In genomic region chr19:54133312-54133956, GRCh38 we compare ENCODE assay signal across 10 cellular contexts. TPM values are rescaled to one million over a fixed set of nuclear protein-coding genes. Genes with fewer than 3 reads are reported as not detected.
DNase-seq lines count a peak whose midpoint lies in the region; FAIRE-seq and TF ChIP-seq lines count a peak whose summit lies in the region.
"Had no signal": no experiment of that assay in that cellular context is flagged by ENCODE, and none has a peak within 500 bp of the region (broad histone marks: within the 10 kb centered on the region; RNA-seq: fewer than 3 reads in every experiment).

No MANE protein-coding gene starts in this region.

- no peak for TF ChIP-seq CTCF in D721Med (IDR thresholded peaks at IDR 0.05; ENCODE audit: insufficient read depth, missing control alignments)

- DNase-seq in NCI-H524 (lab: John Stamatoyannopoulos, UW) (peak; percentile 19 to 48), NCI-H524 treated with DMSO at 0.1 percent for 48 hours (lab: John Stamatoyannopoulos, UW) (no peak), NCI-H345 treated with DMSO at 0.1 percent for 48 hours (lab: John Stamatoyannopoulos, UW; ENCODE audit: unreplicated experiment) (peak; percentile 10), dermis blood vessel endothelial cell (peak; percentile 63), putamen (ENCODE audit: low spot score) (peak; percentile 54), NCI-H187 (lab: John Stamatoyannopoulos, UW) (no peak), D721Med (ENCODE audit: insufficient read length, low spot score) (no peak)
- DNase-seq in activated effector memory CD4-positive, alpha-beta T cell treated with Interleukin-2 at 50 U/mL for 16 hours: no peak
- DNase-seq: activated CD4-positive, alpha-beta memory T cell treated with anti-CD3 and anti-CD28 coated beads for 36 hours; heart left ventricle had no signal

- no peak for FAIRE-seq in D721Med (lab: Jason Lieb, UNC)

RNA-seq across cellular contexts. Expression of gene CNOT3, which starts 4.1 kb away (rescaled TPM):
- 13.3 and 28.4 TPM in 2 replicates for total RNA-seq in dermis blood vessel endothelial cell

RNA-seq across cellular contexts. Expression of gene PRPF31, which starts 17.9 kb away (rescaled TPM):
- 64.5 and 103 TPM in 2 replicates for total RNA-seq in dermis blood vessel endothelial cell

RNA-seq across cellular contexts. Expression of gene TFPT, which starts 18.0 kb away (rescaled TPM):
- total RNA-seq in dermis blood vessel endothelial cell: 16.3 and 27.2 TPM in 2 replicates

RNA-seq across cellular contexts. Expression of gene LENG1, which starts 26.1 kb away (rescaled TPM):
- total RNA-seq in dermis blood vessel endothelial cell: 6.8 and 7.8 TPM in 2 replicates

RNA-seq across cellular contexts. Expression of gene NDUFA3, which starts 30.8 kb away (rescaled TPM):
- 11.4 and 12.6 TPM in 2 replicates for total RNA-seq in dermis blood vessel endothelial cell

Comparison
In these comparisons a context has a peak if more than half of its experiments do, and no peak if none do; other contexts are left out.
1. DNase-seq: peak in NCI-H524 (2 of 2), NCI-H345 treated with DMSO at 0.1 percent for 48 hours (single experiment), dermis blood vessel endothelial cell (single experiment) and putamen (single experiment); none in NCI-H524 treated with DMSO at 0.1 percent for 48 hours (single experiment), NCI-H187 (0 of 2), D721Med (single experiment) and activated effector memory CD4-positive, alpha-beta T cell treated with Interleukin-2 at 50 U/mL for 16 hours (single experiment).